Comparison of ENCODE assay signal across 24 cellular contexts in genomic region chr13:51153527-51153926, GRCh38. TPM values are rescaled to one million over a fixed set of nuclear protein-coding genes. Genes with fewer than 3 reads are reported as not detected.
DNase-seq lines count a peak whose midpoint lies in the region; ATAC-seq, FAIRE-seq and TF ChIP-seq lines count a peak whose summit lies in the region.
"Had no signal": no experiment of that assay in that cellular context is flagged by ENCODE, and none has a peak within 500 bp of the region (broad histone marks: within the 10 kb centered on the region; RNA-seq: fewer than 3 reads in every experiment).

No MANE protein-coding gene starts in this region.

- H3K27ac Mint-ChIP-seq in activated T-helper 17 cell treated with anti-CD3 and anti-CD28 coated beads, Interleukin-2, amount 50 U/mL, for 72 hours = peak overlapping the region; percentile 89
- H3K27ac Mint-ChIP-seq: CD4-positive, alpha-beta T cell had no signal

- no peak for ATAC-seq in activated T-helper 17 cell treated with anti-CD3 and anti-CD28 coated beads, Interleukin-2, amount 50 U/mL, for 72 hours (replicated peaks)
- no peak for ATAC-seq in GM18519 (IDR thresholded peaks at IDR 0.05; ENCODE audit: low FRiP score, unreplicated experiment)
- no peak for ATAC-seq in GM21529 (IDR thresholded peaks at IDR 0.05; ENCODE audit: unreplicated experiment)
- ATAC-seq: A549, Right ventricle myocardium inferior had no signal

- H3K4me1 ChIP-seq in endothelial cell of umbilical vein (ENCODE audit: control insufficient read depth, extremely low read depth, insufficient read depth, low read length) = peaks cover 11% of the 10 kb centered on the region
- H3K4me1 ChIP-seq: A549, Caco-2 had no signal

- peak overlapping the region; percentile 62 for H3K4me3 Mint-ChIP-seq in activated T-helper 17 cell treated with anti-CD3 and anti-CD28 coated beads, Interleukin-2, amount 50 U/mL, for 72 hours
- H3K4me3 Mint-ChIP-seq: CD4-positive, alpha-beta T cell; IgD-negative memory B cell had no signal

- no peaks in the 10 kb centered on the region for H3K9me3 ChIP-seq in endothelial cell of umbilical vein (replicated peaks; ENCODE audit: control insufficient read depth, insufficient read depth, low read length)
- H3K9me3 ChIP-seq: A549, Caco-2, MG63 had no signal

- H3K36me3 ChIP-seq in endothelial cell of umbilical vein (ENCODE audit: control insufficient read depth in 2 of 2, extremely low read depth in 1 of 2, insufficient read depth in 2 of 2, low read length in 2 of 2) = no peaks in the 10 kb centered on the region
- H3K36me3 ChIP-seq: MG63 had no signal

- H3K9me1 ChIP-seq in endothelial cell of umbilical vein (replicated peaks; ENCODE audit: control insufficient read depth, extremely low read depth, insufficient read depth, low read length) = no peaks in the 10 kb centered on the region

- H3K4me1 Mint-ChIP-seq in activated T-helper 17 cell treated with anti-CD3 and anti-CD28 coated beads, Interleukin-2, amount 50 U/mL, for 72 hours = peaks cover 14% of the 10 kb centered on the region
- H3K4me1 Mint-ChIP-seq: IgD-negative memory B cell had no signal

- H3K9ac ChIP-seq in endothelial cell of umbilical vein (replicated peaks; ENCODE audit: extremely low read depth, insufficient read depth, low read length) = no peak overlapping the region

- intact Hi-C loops in endothelial cell of umbilical vein (cut with micrococcal nuclease) = no loop called here

- H3K27ac ChIP-seq in endothelial cell of umbilical vein (ENCODE audit: insufficient read depth, low read depth, low read length) = peak overlapping the region; percentile 9
- H3K27ac ChIP-seq: A549, SK-N-MC had no signal

- POLR2A ChIA-PET in HEK293T (lab: Yijun Ruan, JAX) = no interaction called here
- POLR2A ChIA-PET in endothelial cell of umbilical vein (lab: Charles Lee) = interaction anchor here (0.7 kb wide), 1 partner anchor 1006 kb away, joined by 7 read pairs; no protein-coding TSS in a partner anchor

- no peak overlapping the region for H3K4me2 ChIP-seq in endothelial cell of umbilical vein (ENCODE audit: insufficient read depth, low read length)
- H3K4me2 ChIP-seq: A549 had no signal

- CTCF ChIA-PET in HEK293T (lab: Yijun Ruan, JAX) (interaction anchor here (0.6 to 0.7 kb wide), 2 partner anchors 44 to 121 kb away, joined by 3 read pairs; no protein-coding TSS in a partner anchor), endothelial cell of umbilical vein (lab: Charles Lee) (interaction anchor here (1.0 to 10.6 kb wide), 6 partner anchors 28 to 134 kb away, joined by 3 to 378 read pairs (median 6); no protein-coding TSS in a partner anchor)

- no peak overlapping the region for H3K4me3 ChIP-seq in endothelial cell of umbilical vein (replicated peaks in 1 of 3; ENCODE audit: insufficient read depth in 1 of 3, low read depth in 1 of 3, low read length in 3 of 3)
- H3K4me3 ChIP-seq: A549, MG63, SK-N-MC had no signal

- peak; percentile 44 for DNase-seq in ELF-1 (ENCODE audit: low read depth, low spot score)
- DNase-seq in HEK293T (ENCODE audit: extremely low spot score) = no peak
- no peak for DNase-seq in endothelial cell of umbilical vein (ENCODE audit: low read depth, low spot score)
- DNase-seq in NCI-H510A treated with DMSO at 0.1 percent for 48 hours (lab: John Stamatoyannopoulos, UW) = no peak
- no peak for DNase-seq in activated CD4-positive, alpha-beta T cell treated with anti-CD3 and anti-CD28 coated beads, Interleukin-2, amount 50 U/mL, for 4 hours
- DNase-seq: CD4-positive, alpha-beta T cell; GDM1; GOT3; Kasumi-1; NCI-H1048; NCI-H2081; NCI-H446 treated with DMSO at 0.1 percent for 48 hours had no signal

- peak overlapping the region; percentile 52 for H2AFZ ChIP-seq in endothelial cell of umbilical vein (ENCODE audit: low read depth, low read length)

- FAIRE-seq in endothelial cell of umbilical vein (lab: Jason Lieb, UNC) = no peak
- FAIRE-seq: A549, RCC 7860 had no signal

- H3K9me3 Mint-ChIP-seq in activated T-helper 17 cell treated with anti-CD3 and anti-CD28 coated beads, Interleukin-2, amount 50 U/mL, for 72 hours = no peaks in the 10 kb centered on the region
- H3K9me3 Mint-ChIP-seq: CD4-positive, alpha-beta T cell; IgD-negative memory B cell had no signal

- no TSS peak for BruUV-seq in endothelial cell of umbilical vein (replicated peaks; lab: Mats Ljungman, UMichigan)

- no peaks in the 10 kb centered on the region for H3K27me3 ChIP-seq in endothelial cell of umbilical vein (ENCODE audit: control insufficient read depth in 2 of 2, insufficient read depth in 2 of 2, low read length in 2 of 2)
- H3K27me3 ChIP-seq: MG63 had no signal

- H3K79me2 ChIP-seq in endothelial cell of umbilical vein (ENCODE audit: control insufficient read depth, insufficient read depth, low read length) = no peaks in the 10 kb centered on the region

- TF ChIP-seq POLR2A in endothelial cell of umbilical vein (IDR thresholded peaks at IDR 0.05; ENCODE audit: low read depth, low read length) = no peak

- H4K20me1 ChIP-seq in endothelial cell of umbilical vein (replicated peaks; ENCODE audit: control insufficient read depth, extremely low read depth, insufficient read depth, low read length) = no peaks in the 10 kb centered on the region

- TF ChIP-seq CTCF in endothelial cell of umbilical vein (IDR thresholded peaks at IDR 0.05; ENCODE audit: extremely low read depth in 1 of 2, insufficient read depth in 1 of 2, low read depth in 1 of 2, low read length in 2 of 2) = no peak

- dilution Hi-C loops in endothelial cell of umbilical vein (cut with MboI; ENCODE audit: extremely low pct_ligation_motif_present, low sequenced_read_pairs) = no loop called here

- H3K36me3 Mint-ChIP-seq in activated T-helper 17 cell treated with anti-CD3 and anti-CD28 coated beads, Interleukin-2, amount 50 U/mL, for 72 hours (ENCODE audit: low read depth) = peaks cover 6% of the 10 kb centered on the region
- H3K36me3 Mint-ChIP-seq: IgD-negative memory B cell had no signal

- H3K27me3 Mint-ChIP-seq in activated T-helper 17 cell treated with anti-CD3 and anti-CD28 coated beads, Interleukin-2, amount 50 U/mL, for 72 hours = peaks cover 14% of the 10 kb centered on the region

TF ChIP-seq in HEK293T, 16 proteins besides CTCF, POLR2A, EP300 and RAD21:
- TF ChIP-seq BHLHE40 (IDR thresholded peaks at IDR 0.05; ENCODE audit: borderline replicate concordance) = no peak
- peak; percentile 46; the same call in 1 of the 2 replicates for TF ChIP-seq ZNF384 (IDR thresholded peaks at IDR 0.05)
- no peak for TF ChIP-seq FOXM1 (IDR thresholded peaks at IDR 0.05; ENCODE audit: borderline replicate concordance)
- no peak for TF ChIP-seq FOXK2 (IDR thresholded peaks at IDR 0.05)

TF ChIP-seq in endothelial cell of umbilical vein, 7 proteins besides CTCF, POLR2A, EP300 and RAD21:
- TF ChIP-seq JUN (IDR thresholded peaks at IDR 0.05; ENCODE audit: borderline replicate concordance, insufficient read depth, insufficient read length, low read depth) = no peak
- no peak for TF ChIP-seq MAX (IDR thresholded peaks at IDR 0.05; ENCODE audit: insufficient read depth, insufficient read length)
- TF ChIP-seq EZH2 (IDR thresholded peaks at IDR 0.05; ENCODE audit: borderline replicate concordance, low read depth, low read length, severe bottlenecking) = no peak
- no peak for TF ChIP-seq MYC (IDR thresholded peaks at IDR 0.05; ENCODE audit: low read depth, low read length)
- TF ChIP-seq FOS (IDR thresholded peaks at IDR 0.05; ENCODE audit: borderline replicate concordance, insufficient read depth, low read length) = no peak
- TF ChIP-seq POLR2AphosphoS5 (IDR thresholded peaks at IDR 0.05; ENCODE audit: insufficient read depth, low read depth, low read length) = no peak
- no peak for TF ChIP-seq GATA2 (IDR thresholded peaks at IDR 0.05; ENCODE audit: insufficient read depth, insufficient read length, low read depth, low read length)

RNA-seq across cellular contexts. Expression of gene C13orf42, which starts 42.5 kb away (rescaled TPM):
- not detected for total RNA-seq in activated T-helper 17 cell treated with anti-CD3 and anti-CD28 coated beads, Interleukin-2, amount 50 U/mL, for 72 hours
- not detected in 2 replicates for total RNA-seq in endothelial cell of umbilical vein
- polyA plus RNA-seq in endothelial cell of umbilical vein = not detected in 2 replicates
- not detected in 2 replicates for polyA plus RNA-seq in endothelial cell of umbilical vein (2011; cell fraction: cytosol; rRNA removed)
- polyA plus RNA-seq in endothelial cell of umbilical vein (2011; cell fraction: nucleus; rRNA removed) = not detected in 2 replicates
- polyA plus RNA-seq in endothelial cell of umbilical vein (2012) = not detected in 2 replicates
- polyA minus RNA-seq in endothelial cell of umbilical vein = not detected in 2 replicates
- polyA minus RNA-seq in endothelial cell of umbilical vein (2011; cell fraction: cytosol; rRNA and poly(A)+ RNA removed) = not detected
- not detected in 2 replicates for polyA minus RNA-seq in endothelial cell of umbilical vein (2011; cell fraction: nucleus; rRNA and poly(A)+ RNA removed)
- total RNA-seq: Caco-2; CD4-positive, alpha-beta T cell; OCI-LY7; Right ventricle myocardium inferior had no signal
- polyA plus RNA-seq: A549, BJ, IgD-negative memory B cell had no signal
